Comparison of ENCODE assay signal across 15 cellular contexts in genomic region chr12:48758737-48759136, GRCh38. TPM values are rescaled to one million over a fixed set of nuclear protein-coding genes. Genes with fewer than 3 reads are reported as not detected.
DNase-seq lines count a peak whose midpoint lies in the region; ATAC-seq, FAIRE-seq and TF ChIP-seq lines count a peak whose summit lies in the region.
"Had no signal": no experiment of that assay in that cellular context is flagged by ENCODE, and none has a peak within 500 bp of the region (broad histone marks: within the 10 kb centered on the region; RNA-seq: fewer than 3 reads in every experiment).

No MANE protein-coding gene starts in this region.

- peaks cover 0 to 2% (median 0%) of the 10 kb centered on the region in 3 donors for H3K4me1 Mint-ChIP-seq in IgD-negative memory B cell
- H3K4me1 Mint-ChIP-seq: B cell, GM23338, H9 had no signal

- no peaks in the 10 kb centered on the region for H3K79me1 ChIP-seq in H1 (ENCODE audit: low read depth, low read length)

- H3K27me3 Mint-ChIP-seq in IgD-negative memory B cell = no peaks in the 10 kb centered on the region
- H3K27me3 Mint-ChIP-seq: B cell; CD4-positive, alpha-beta T cell had no signal

- no peak overlapping the region for H3K4me3 ChIP-seq in H1 (ENCODE audit: extremely low read depth in 1 of 4, insufficient read depth in 2 of 4, low read depth in 3 of 4, low read length in 4 of 4)
- H3K4me3 ChIP-seq in mucosa of descending colon = no peak overlapping the region
- H3K4me3 ChIP-seq in stomach = no peak overlapping the region
- H3K4me3 ChIP-seq: GM12878, GM23338 had no signal

- CTCF ChIA-PET in H1 (lab: Charles Lee; ENCODE audit: partially characterized antibody) = interaction anchor here (0.8 to 7.6 kb wide), 7 partner anchors 16 to 57 kb away, joined by 3 to 69 read pairs (median 4); partner anchors contain the start of gene ADCY6
- CTCF ChIA-PET in HEK293T (lab: Yijun Ruan, JAX) = no interaction called here

- intact Hi-C loops in mucosa of descending colon (cut with DNase I, micrococcal nuclease) (no loop called here), stomach (cut with DNase I; ENCODE audit: low total_unique reads) (no loop called here)

- no peak overlapping the region for H3K9ac ChIP-seq in H1 (replicated peaks in 1 of 4; ENCODE audit: extremely low read depth in 1 of 4, low read depth in 3 of 4, low read length in 3 of 4)

- no peak overlapping the region for H2BK20ac ChIP-seq in H1 (ENCODE audit: low read length)

- ATAC-seq in mucosa of descending colon = peak; percentile 19
- ATAC-seq: GM12878, GM23338 had no signal

- H3K4me2 ChIP-seq in H1 (ENCODE audit: insufficient read depth in 1 of 2, low read depth in 2 of 2, low read length in 2 of 2) = no peak overlapping the region
- H3K4me2 ChIP-seq: GM23338 had no signal

- no peak for DNase-seq in H1 (ENCODE audit: low read depth in 1 of 2, low spot score in 2 of 2)
- no peak for DNase-seq in mucosa of descending colon
- no peak for DNase-seq in stomach
- DNase-seq in NCI-H446 (lab: John Stamatoyannopoulos, UW) = no peak
- no peak for DNase-seq in NOMO-1 treated with dmso at 0.1 percent for 144 hours (lab: John Stamatoyannopoulos, UW; ENCODE audit: unreplicated experiment)
- no peak for DNase-seq in HEK293T (ENCODE audit: extremely low spot score)
- DNase-seq: C1 segment of cervical spinal cord; CD4-positive, alpha-beta T cell; DMS79; H9 had no signal

- H3K4me3 Mint-ChIP-seq in IgD-negative memory B cell = peak overlapping the region in 1 of 4 donors; percentile 7
- H3K4me3 Mint-ChIP-seq: B cell; CD4-positive, alpha-beta T cell; GM23338; H9 had no signal

- H3K36me3 Mint-ChIP-seq in IgD-negative memory B cell = no peaks in the 10 kb centered on the region

- no peaks in the 10 kb centered on the region for H3K4me1 ChIP-seq in H1 (replicated peaks in 1 of 4; ENCODE audit: control insufficient read depth in 3 of 4, insufficient read depth in 4 of 4, low read length in 3 of 4)
- no peaks in the 10 kb centered on the region for H3K4me1 ChIP-seq in mucosa of descending colon (ENCODE audit: low read depth)
- peaks cover 0 to 9% (median 2%) of the 10 kb centered on the region in 4 donors for H3K4me1 ChIP-seq in stomach

- H2BK120ac ChIP-seq in H1 (replicated peaks; ENCODE audit: low read depth, low read length) = peak overlapping the region; percentile 39

- no peaks in the 10 kb centered on the region for H3K9me3 ChIP-seq in H1 (ENCODE audit: insufficient read depth in 2 of 2, low read depth in 1 of 2, low read length in 1 of 2)
- H3K9me3 ChIP-seq in mucosa of descending colon = no peaks in the 10 kb centered on the region
- H3K9me3 ChIP-seq in stomach = no peaks in the 10 kb centered on the region

- H3K9me3 Mint-ChIP-seq in IgD-negative memory B cell = no peaks in the 10 kb centered on the region
- H3K9me3 Mint-ChIP-seq: CD4-positive, alpha-beta T cell; GM23338; H9 had no signal

- TF ChIP-seq EP300 in H1 (IDR thresholded peaks at IDR 0.05; ENCODE audit: borderline replicate concordance in 1 of 2, low read depth in 2 of 2, low read length in 2 of 2) = no peak
- no peak for TF ChIP-seq EP300 in stomach (IDR thresholded peaks at IDR 0.05)

- no peak overlapping the region for H4K91ac ChIP-seq in H1 (replicated peaks; ENCODE audit: insufficient read length, low read length)

- peak overlapping the region in 2 of 3 donors; percentile 11 to 48 for H3K27ac Mint-ChIP-seq in IgD-negative memory B cell
- H3K27ac Mint-ChIP-seq: B cell; CD4-positive, alpha-beta T cell; GM23338; H9 had no signal

- no peak for TF ChIP-seq CTCF in H1 (IDR thresholded peaks at IDR 0.05; ENCODE audit: control extremely low read depth in 1 of 3, insufficient read depth in 1 of 3, low read depth in 1 of 3, low read length in 3 of 3)
- TF ChIP-seq CTCF in mucosa of descending colon (IDR thresholded peaks at IDR 0.05) = no peak
- TF ChIP-seq CTCF in stomach (IDR thresholded peaks at IDR 0.05) = no peak

- H3K23ac ChIP-seq in H1 (ENCODE audit: insufficient read length) = no peak overlapping the region

- no peak overlapping the region for H2BK5ac ChIP-seq in H1 (ENCODE audit: low read depth, low read length)

- H3K56ac ChIP-seq in H1 (replicated peaks; ENCODE audit: insufficient read length, low read depth, low read length) = no peak overlapping the region

- no peak overlapping the region for H2AK5ac ChIP-seq in H1 (ENCODE audit: low read depth, low read length)

- TF ChIP-seq POLR2A in H1 (IDR thresholded peaks at IDR 0.05; ENCODE audit: control extremely low read depth in 1 of 2, low read depth in 2 of 2, low read length in 2 of 2) (no peak), stomach (IDR thresholded peaks at IDR 0.05) (no peak)

- H3K27ac ChIP-seq in H1 (ENCODE audit: low read depth, low read length) (no peak overlapping the region), stomach (peak overlapping the region in 3 of 5 donors; percentile 34 to 71 (median 58))

- H3K14ac ChIP-seq in H1 (ENCODE audit: insufficient read length) = no peak overlapping the region

- no peak overlapping the region for H3K4ac ChIP-seq in H1 (replicated peaks; ENCODE audit: insufficient read length, low read depth, low read length)

- no peak for FAIRE-seq in H1 (lab: Jason Lieb, UNC)
- FAIRE-seq: A204.1, GM12878 had no signal

- POLR2A ChIA-PET in H1 (lab: Charles Lee; ENCODE audit: partially characterized antibody) (no interaction called here), HEK293T (lab: Yijun Ruan, JAX) (interaction anchor here (1.4 kb wide), 1 partner anchor 31 kb away, joined by 4 read pairs; the partner anchor contains the start of gene ADCY6)

- no peaks in the 10 kb centered on the region for H3K27me3 ChIP-seq in H1 (replicated peaks in 1 of 4; ENCODE audit: control insufficient read depth in 3 of 4, extremely low read depth in 1 of 4, insufficient read depth in 3 of 4, low read length in 3 of 4)
- no peaks in the 10 kb centered on the region for H3K27me3 ChIP-seq in stomach

- H3K18ac ChIP-seq in H1 (ENCODE audit: extremely low read depth, low read length) = no peak overlapping the region

- no peak overlapping the region for H4K8ac ChIP-seq in H1 (ENCODE audit: extremely low read depth, insufficient read depth, low read length)

- H2BK12ac ChIP-seq in H1 (ENCODE audit: low read depth, low read length) = no peak overlapping the region

- no peaks in the 10 kb centered on the region for H4K20me1 ChIP-seq in H1 (replicated peaks in 1 of 2; ENCODE audit: control insufficient read depth in 1 of 2, insufficient read depth in 2 of 2, low read length in 2 of 2)

- H2AFZ ChIP-seq in H1 (ENCODE audit: low read length) = no peak overlapping the region
- H2AFZ ChIP-seq: GM23338 had no signal

- no peaks in the 10 kb centered on the region for H3K23me2 ChIP-seq in H1 (ENCODE audit: low read depth, low read length)

- H3K36me3 ChIP-seq in H1 (ENCODE audit: control insufficient read depth in 2 of 4, insufficient read depth in 4 of 4, low read length in 3 of 4) (no peaks in the 10 kb centered on the region), mucosa of descending colon (ENCODE audit: low read depth) (no peaks in the 10 kb centered on the region), stomach (no peaks in the 10 kb centered on the region)

- H4K5ac ChIP-seq in H1 (ENCODE audit: insufficient read length, low read depth, low read length) = no peak overlapping the region

- no peak overlapping the region for H2BK15ac ChIP-seq in H1 (ENCODE audit: low read length)

- no peak for TF ChIP-seq RAD21 in H1 (IDR thresholded peaks at IDR 0.05 in 1 of 2, conservative IDR thresholded peaks at IDR 0.05 in 1 of 2; ENCODE audit: low read depth in 2 of 2, low read length in 2 of 2)

- H3K79me2 ChIP-seq in H1 (ENCODE audit: control insufficient read depth in 1 of 2, insufficient read depth in 2 of 2, low read length in 2 of 2) = no peaks in the 10 kb centered on the region

RNA-seq across cellular contexts. Expression of gene ADCY6, which starts 30.2 kb away (rescaled TPM):
- not detected for polyA plus RNA-seq in IgD-negative memory B cell
- 11.7 and 15.6 TPM in 2 replicates for total RNA-seq in H1 (2021; fragmentation: NEBNext Ultra II Directional; extraction: Animal tissue kit (Norgen Biotek cat#: 25700))
- polyA plus RNA-seq in H1 (2011; rRNA removed) = 17.5 and 19.7 TPM in 2 replicates
- 18.4 TPM for polyA plus RNA-seq in H1 (2011; cell fraction: cytosol; rRNA removed)
- 67.7 TPM for polyA plus RNA-seq in H1 (2011; cell fraction: nucleus; rRNA removed)
- polyA plus RNA-seq in H1 (2012, experiment 1 of 2) = 22.5 to 29.5 TPM (median 23.8 TPM) in 4 replicates
- polyA plus RNA-seq in H1 (2012, experiment 2 of 2) = 11.3 TPM
- polyA plus RNA-seq in H1 (2013, experiment 1 of 2) = 7.3 TPM
- polyA plus RNA-seq in H1 (2013, experiment 2 of 2) = 6.8 TPM
- polyA minus RNA-seq in H1 (2011; rRNA and poly(A)+ RNA removed) = 26.3 and 30.4 TPM in 2 replicates
- 20.8 TPM for polyA minus RNA-seq in H1 (2011; cell fraction: cytosol; rRNA and poly(A)+ RNA removed)
- 24.3 TPM for polyA minus RNA-seq in H1 (2011; cell fraction: nucleus; rRNA and poly(A)+ RNA removed)
- total RNA-seq in mucosa of descending colon = 100 to 1,000 TPM in 2 of 3 donors, 10 to 100 TPM in 1; 91.6 to 207 (median 102) TPM
- 100 to 1,000 TPM in 2 of 5 donors, 10 to 100 TPM in 3; 32.1 to 432 (median 58.8) TPM for total RNA-seq in stomach
- 10 to 100 TPM in 2 of 3 donors, 1 to 10 TPM in 1; 5.8 to 18.3 (median 16.6) TPM for polyA plus RNA-seq in stomach
- total RNA-seq: B cell; CD4-positive, alpha-beta T cell had no signal

RNA-seq across cellular contexts. Expression of gene CCNT1, which starts 42.2 kb away (rescaled TPM):
- 14.9 TPM for polyA plus RNA-seq in IgD-negative memory B cell
- 44.3 and 45.9 TPM in 2 replicates for total RNA-seq in H1 (2021; fragmentation: NEBNext Ultra II Directional; extraction: Animal tissue kit (Norgen Biotek cat#: 25700))
- 10.8 and 13.2 TPM in 2 replicates for polyA plus RNA-seq in H1 (2011; rRNA removed)
- 12.4 TPM for polyA plus RNA-seq in H1 (2011; cell fraction: cytosol; rRNA removed)
- polyA plus RNA-seq in H1 (2011; cell fraction: nucleus; rRNA removed) = 15.8 TPM
- 17.1 to 21.7 TPM (median 18.2 TPM) in 4 replicates for polyA plus RNA-seq in H1 (2012, experiment 1 of 2)
- 0.85 TPM for polyA plus RNA-seq in H1 (2012, experiment 2 of 2)
- polyA plus RNA-seq in H1 (2013, experiment 1 of 2) = 21.7 TPM
- 24.2 TPM for polyA plus RNA-seq in H1 (2013, experiment 2 of 2)
- 109 and 132 TPM in 2 replicates for polyA minus RNA-seq in H1 (2011; rRNA and poly(A)+ RNA removed)
- polyA minus RNA-seq in H1 (2011; cell fraction: cytosol; rRNA and poly(A)+ RNA removed) = 25.0 TPM
- 53.5 TPM for polyA minus RNA-seq in H1 (2011; cell fraction: nucleus; rRNA and poly(A)+ RNA removed)
- total RNA-seq in mucosa of descending colon = 10 to 100 TPM; 25.7 to 40.9 (median 31.1) TPM
- total RNA-seq in stomach = 10 to 100 TPM in 4 of 5 donors, 1 to 10 TPM in 1; 3.2 to 54.0 (median 44.6) TPM
- 1 to 10 TPM; 2.7 to 4.4 (median 3.7) TPM for polyA plus RNA-seq in stomach

RNA-seq across cellular contexts. Expression of gene CACNB3, which starts 59.6 kb away (rescaled TPM):
- 0.39 TPM for polyA plus RNA-seq in IgD-negative memory B cell
- 12.5 and 16.9 TPM in 2 replicates for total RNA-seq in H1 (2021; fragmentation: NEBNext Ultra II Directional; extraction: Animal tissue kit (Norgen Biotek cat#: 25700))
- polyA plus RNA-seq in H1 (2011; rRNA removed) = 16.0 and 18.4 TPM in 2 replicates
- polyA plus RNA-seq in H1 (2011; cell fraction: cytosol; rRNA removed) = 13.3 TPM
- polyA plus RNA-seq in H1 (2011; cell fraction: nucleus; rRNA removed) = 37.4 TPM
- 25.2 to 35.8 TPM (median 28.9 TPM) in 4 replicates for polyA plus RNA-seq in H1 (2012, experiment 1 of 2)
- 18.3 TPM for polyA plus RNA-seq in H1 (2012, experiment 2 of 2)
- polyA plus RNA-seq in H1 (2013, experiment 1 of 2) = 4.6 TPM
- 4.8 TPM for polyA plus RNA-seq in H1 (2013, experiment 2 of 2)
- 14.3 TPM in 2 replicates for polyA minus RNA-seq in H1 (2011; rRNA and poly(A)+ RNA removed)
- 14.3 TPM for polyA minus RNA-seq in H1 (2011; cell fraction: cytosol; rRNA and poly(A)+ RNA removed)
- polyA minus RNA-seq in H1 (2011; cell fraction: nucleus; rRNA and poly(A)+ RNA removed) = 15.2 TPM
- 10 to 100 TPM; 31.8 to 49.4 (median 45.1) TPM for total RNA-seq in mucosa of descending colon
- total RNA-seq in stomach = 100 to 1,000 TPM in 1 of 5 donors, 10 to 100 TPM in 1, 1 to 10 TPM in 2, under 1 TPM in 1; under 0.01 to 140 (median 9.9) TPM
- 10 to 100 TPM; 11.8 to 18.4 (median 13.5) TPM for polyA plus RNA-seq in stomach
